Comparison of ENCODE assay signal across 1 cellular context in the genomic region with DNA sequence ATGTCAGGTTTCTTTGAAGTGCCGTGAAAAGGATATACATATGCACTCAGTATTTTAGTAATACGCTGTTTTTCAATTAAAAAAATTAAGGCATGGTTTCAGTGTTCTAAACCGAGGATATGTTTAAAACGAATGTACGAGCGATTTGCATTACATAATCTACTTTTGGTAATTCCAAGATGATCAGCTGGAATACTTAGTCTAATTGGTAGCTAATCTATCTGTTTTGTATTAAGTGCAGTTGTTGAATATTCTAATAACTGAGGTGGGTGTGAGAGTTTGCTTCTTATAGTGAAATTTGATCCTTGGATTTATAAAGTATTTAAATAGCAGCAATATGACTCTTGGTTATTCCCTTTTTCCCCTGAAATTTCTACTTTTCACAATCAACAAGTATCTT.
TF ChIP-seq lines count a peak whose summit lies in the region.

No MANE protein-coding gene starts in this region.

TF ChIP-seq in liver, 16 proteins besides CTCF, POLR2A, EP300 and RAD21 (continued from another document):
- TF ChIP-seq TAF1 (conservative IDR thresholded peaks at IDR 0.05) (no peak), EGR1 (IDR thresholded peaks at IDR 0.05; ENCODE audit: low read depth in 2 of 2) (no peak)
